ENCODE assay signal across 8 cellular contexts in genomic region chr1:55021965-55022546, GRCh38. TPM values are rescaled to one million over a fixed set of nuclear protein-coding genes. Genes with fewer than 3 reads are reported as not detected.
DNase-seq lines count a peak whose midpoint lies in the region; ATAC-seq and TF ChIP-seq lines count a peak whose summit lies in the region.

No MANE protein-coding gene starts in this region.

- H3K27me3 ChIP-seq in DOHH2 (ENCODE audit: control insufficient read depth, low read length), result no peaks in the 10 kb centered on the region; the same call in 1 of the 2 replicates

- H3K4me2 ChIP-seq in DOHH2 (ENCODE audit: low read length), result no peak overlapping the region

- TF ChIP-seq CTCF in DOHH2 (IDR thresholded peaks at IDR 0.05; ENCODE audit: low read depth, low read length, poor library complexity, severe bottlenecking), result peak; percentile 94

- POLR2A ChIA-PET in HEK293T (lab: Yijun Ruan, JAX), result interaction anchor here (1.4 kb wide), 2 partner anchors 72 to 94 kb away, joined by 4 to 6 read pairs; no protein-coding TSS in a partner anchor

- no peak overlapping the region for H3K4me3 ChIP-seq in DOHH2 (ENCODE audit: low read length)

- no peaks in the 10 kb centered on the region for H3K36me3 ChIP-seq in DOHH2 (ENCODE audit: control insufficient read depth, low read length)

- no peaks in the 10 kb centered on the region for H3K9me2 ChIP-seq in DOHH2 (replicated peaks; ENCODE audit: control insufficient read depth, low read length)

- H4K20me1 ChIP-seq in DOHH2 (ENCODE audit: control insufficient read depth, insufficient read depth, low read depth, low read length), result no peaks in the 10 kb centered on the region

- no peak overlapping the region for H3K27ac ChIP-seq in DOHH2 (ENCODE audit: low read depth, low read length)

- intact Hi-C loops in left ventricle myocardium superior (cut with micrococcal nuclease), result no loop called here

- no peaks in the 10 kb centered on the region for H3F3A ChIP-seq in DOHH2 (ENCODE audit: control insufficient read depth, insufficient read depth)

- no peaks in the 10 kb centered on the region for H3K79me2 ChIP-seq in DOHH2 (ENCODE audit: control insufficient read depth, low read length)

- no peaks in the 10 kb centered on the region for H3K4me1 ChIP-seq in DOHH2 (ENCODE audit: control insufficient read depth, low read length)

- ATAC-seq in left ventricle myocardium superior (peak; percentile 99), GM18520 (IDR thresholded peaks at IDR 0.05; ENCODE audit: unreplicated experiment) (no peak)

- H3K9me3 ChIP-seq in DOHH2 (ENCODE audit: control insufficient read depth, insufficient read depth, low read length), result no peaks in the 10 kb centered on the region

- CTCF ChIA-PET in HEK293T (lab: Yijun Ruan, JAX), result interaction anchor here (0.5 to 2.3 kb wide), 20 partner anchors 11 to 145 kb away, joined by 3 to 39 read pairs (median 4); no protein-coding TSS in a partner anchor

- DNase-seq in HEK293T (ENCODE audit: extremely low spot score) (peak; percentile 98), NCI-H128 (lab: John Stamatoyannopoulos, UW; ENCODE audit: unreplicated experiment) (peak; percentile 81), SW 1271 (lab: John Stamatoyannopoulos, UW) (peak; percentile 42 to 76), amniotic stem cell (lab: John Stamatoyannopoulos, UW) (peak; percentile 85), left ventricle myocardium superior (peak; percentile 88), retina (peak; percentile 88)

TF ChIP-seq in HEK293T, 16 proteins besides CTCF, POLR2A, EP300 and RAD21:
- TF ChIP-seq L3MBTL2 (conservative IDR thresholded peaks at IDR 0.05), result no peak
- TF ChIP-seq HDGF (IDR thresholded peaks at IDR 0.05; ENCODE audit: borderline replicate concordance), result peak; percentile 93; the same call in 1 of the 2 replicates

RNA-seq across cellular contexts. Expression of gene PCSK9, which starts 17.3 kb away (rescaled TPM):
- not detected for total RNA-seq in left ventricle myocardium superior

RNA-seq across cellular contexts. Expression of gene BSND, which starts 23.3 kb away (rescaled TPM):
- total RNA-seq in left ventricle myocardium superior, result not detected

RNA-seq across cellular contexts. Expression of gene TMEM61, which starts 41.6 kb away (rescaled TPM):
- total RNA-seq in left ventricle myocardium superior, result 0.30 TPM
